In the genomic region with DNA sequence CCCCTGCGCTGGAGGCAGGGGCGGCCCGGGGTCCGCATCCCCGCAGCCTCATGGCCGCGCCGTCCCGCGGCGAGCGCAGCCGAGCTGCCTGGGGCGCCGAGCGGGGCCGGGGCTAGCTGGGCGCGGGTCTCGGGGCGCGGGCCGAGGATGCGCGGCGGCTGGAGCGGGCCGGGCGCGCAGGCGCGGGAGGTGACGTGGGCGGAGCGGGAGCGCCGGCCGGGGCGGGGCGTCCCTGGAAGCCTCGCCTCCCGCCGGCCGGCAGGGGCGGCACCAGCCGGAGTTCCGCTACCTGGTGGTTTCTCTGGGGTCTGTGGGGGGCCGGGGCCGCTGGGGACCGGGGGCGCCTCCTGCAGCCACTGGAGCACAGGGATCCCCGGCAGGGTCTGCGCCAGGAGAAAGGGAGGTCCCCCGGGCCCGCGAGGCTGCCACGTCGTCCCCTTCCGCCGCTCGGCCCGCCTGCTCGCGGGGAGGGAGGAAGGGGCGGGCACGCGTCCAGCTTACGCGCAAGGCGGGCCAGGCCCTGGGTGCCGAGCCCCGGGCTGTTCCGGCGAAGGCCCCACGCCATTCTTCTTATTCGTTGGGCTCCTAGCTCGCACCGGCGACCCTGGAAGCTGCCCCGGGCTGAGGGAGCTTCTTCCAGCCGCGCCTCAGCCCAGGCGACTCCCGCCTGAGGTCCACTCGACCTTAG, we compare ENCODE assay signal across 8 cellular contexts. TPM values are rescaled to one million over a fixed set of nuclear protein-coding genes. Genes with fewer than 3 reads are reported as not detected.
DNase-seq lines count a peak whose midpoint lies in the region; ATAC-seq and TF ChIP-seq lines count a peak whose summit lies in the region.

A gene with protein sequence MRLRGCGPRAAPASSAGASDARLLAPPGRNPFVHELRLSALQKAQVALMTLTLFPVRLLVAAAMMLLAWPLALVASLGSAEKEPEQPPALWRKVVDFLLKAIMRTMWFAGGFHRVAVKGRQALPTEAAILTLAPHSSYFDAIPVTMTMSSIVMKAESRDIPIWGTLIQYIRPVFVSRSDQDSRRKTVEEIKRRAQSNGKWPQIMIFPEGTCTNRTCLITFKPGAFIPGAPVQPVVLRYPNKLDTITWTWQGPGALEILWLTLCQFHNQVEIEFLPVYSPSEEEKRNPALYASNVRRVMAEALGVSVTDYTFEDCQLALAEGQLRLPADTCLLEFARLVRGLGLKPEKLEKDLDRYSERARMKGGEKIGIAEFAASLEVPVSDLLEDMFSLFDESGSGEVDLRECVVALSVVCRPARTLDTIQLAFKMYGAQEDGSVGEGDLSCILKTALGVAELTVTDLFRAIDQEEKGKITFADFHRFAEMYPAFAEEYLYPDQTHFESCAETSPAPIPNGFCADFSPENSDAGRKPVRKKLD (minus strand): TSS at position 168 of the 688 bp plus-strand sequence. CDS start 116 bp downstream, at position 52.

- no peaks in the 10 kb centered on the region for H3K27me3 Mint-ChIP-seq in CD8-positive, alpha-beta memory T cell
- H3K27me3 Mint-ChIP-seq in endothelial cell (ENCODE audit: unreplicated experiment): peaks cover 7% of the 10 kb centered on the region

- TF ChIP-seq CTCF in endothelial cell (IDR thresholded peaks at IDR 0.05; ENCODE audit: unreplicated experiment): no peak

- H3K36me3 Mint-ChIP-seq in CD8-positive, alpha-beta memory T cell: peaks cover 0 to 32% (median 3%) of the 10 kb centered on the region in 3 donors
- H3K36me3 Mint-ChIP-seq in endothelial cell (ENCODE audit: low read depth, unreplicated experiment): peaks cover 4% of the 10 kb centered on the region

- no peaks in the 10 kb centered on the region for H3K27me3 ChIP-seq in CD8-positive, alpha-beta memory T cell (ENCODE audit: insufficient read depth, low read length, poor library complexity, severe bottlenecking)

- peak within 1 kb of the TSS; percentile 63 for H3K4me3 ChIP-seq in CD8-positive, alpha-beta memory T cell (ENCODE audit: low read length)

- H3K27ac ChIP-seq in CD8-positive, alpha-beta memory T cell (ENCODE audit: low read depth, low read length): peak within 1 kb of the TSS; percentile 59

- H3K9me3 ChIP-seq in CD8-positive, alpha-beta memory T cell (ENCODE audit: low read length): no peaks in the 10 kb centered on the region

- H3K36me3 ChIP-seq in CD8-positive, alpha-beta memory T cell (ENCODE audit: insufficient read depth, low read length): peaks cover 5% of the 10 kb centered on the region

- POLR2A ChIA-PET in CD8-positive, alpha-beta memory T cell (lab: Charles Lee): interaction anchor here (1.1 to 1.8 kb wide), 5 partner anchors 12 to 139 kb away, joined by 3 to 20 read pairs (median 4); no protein-coding TSS in a partner anchor

- peaks cover 35% of the 10 kb centered on the region for H3K4me1 ChIP-seq in CD8-positive, alpha-beta memory T cell (ENCODE audit: insufficient read depth, low read length)

- ATAC-seq in GM19455 (IDR thresholded peaks at IDR 0.05; ENCODE audit: unreplicated experiment) (peak; percentile 78), HG03571 (IDR thresholded peaks at IDR 0.05; ENCODE audit: unreplicated experiment) (peak; percentile 77)

- peaks cover 29 to 45% (median 34%) of the 10 kb centered on the region in 3 donors for H3K4me1 Mint-ChIP-seq in CD8-positive, alpha-beta memory T cell
- H3K4me1 Mint-ChIP-seq in endothelial cell (ENCODE audit: unreplicated experiment): peaks cover 11% of the 10 kb centered on the region

- DNase-seq in CD8-positive, alpha-beta memory T cell: peak; percentile 68 to 79 (median 77)
- DNase-seq in NOMO-1 treated with DMSO at 0.1 percent for 48 hours (lab: John Stamatoyannopoulos, UW; ENCODE audit: unreplicated experiment): peak; percentile 81
- peak; percentile 78 for DNase-seq in activated CD8-positive, alpha-beta memory T cell treated with anti-CD3 and anti-CD28 coated beads, Interleukin-2, amount 50 U/mL, for 4 hours
- peak; percentile 82 for DNase-seq in endothelial cell (ENCODE audit: low spot score)
- DNase-seq in midbrain (lab: John Stamatoyannopoulos, UW): peak; percentile 58
- peak; percentile 67 to 70 for DNase-seq in stimulated activated CD8-positive, alpha-beta memory T cell treated with anti-CD3 and anti-CD28 coated beads, Interleukin-15, amount 100 ng/mL, for 48 hours (ENCODE audit: low read depth in 2 of 2)

- H3K4me3 Mint-ChIP-seq in CD8-positive, alpha-beta memory T cell: peak within 1 kb of the TSS; percentile 88 to 95 (median 92)
- peak within 1 kb of the TSS; percentile 94 for H3K4me3 Mint-ChIP-seq in endothelial cell (ENCODE audit: unreplicated experiment)

- CTCF ChIA-PET in CD8-positive, alpha-beta memory T cell (lab: Charles Lee): interaction anchor here (1.2 to 1.8 kb wide), 2 partner anchors 20 to 35 kb away, joined by 4 to 8 read pairs; no protein-coding TSS in a partner anchor

- H3K9me3 Mint-ChIP-seq in CD8-positive, alpha-beta memory T cell: no peaks in the 10 kb centered on the region
- no peaks in the 10 kb centered on the region for H3K9me3 Mint-ChIP-seq in endothelial cell (ENCODE audit: unreplicated experiment)

- H3K27ac Mint-ChIP-seq in CD8-positive, alpha-beta memory T cell: peak within 1 kb of the TSS; percentile 83 to 96 (median 90)
- H3K27ac Mint-ChIP-seq in endothelial cell (ENCODE audit: unreplicated experiment): peak within 1 kb of the TSS; percentile 48

RNA-seq across cellular contexts. Expression of the gene that starts here (rescaled TPM):
- total RNA-seq in CD8-positive, alpha-beta memory T cell: 100 to 1,000 TPM in 1 of 2 experiments, 10 to 100 TPM in 1; 92.5 to 101 TPM
- 95.9 TPM for polyA plus RNA-seq in CD8-positive, alpha-beta memory T cell
- 81.3 TPM for total RNA-seq in endothelial cell (ENCODE audit: unreplicated experiment)

Comparison
In these comparisons a context has a peak if more than half of its experiments do, and no peak if none do; other contexts are left out.
1. Peak in every context shown above with its lines: DNase-seq, ATAC-seq, H3K4me3 ChIP-seq and H3K27ac ChIP-seq.